ENCODE assay signal across 17 cellular contexts in the genomic region with DNA sequence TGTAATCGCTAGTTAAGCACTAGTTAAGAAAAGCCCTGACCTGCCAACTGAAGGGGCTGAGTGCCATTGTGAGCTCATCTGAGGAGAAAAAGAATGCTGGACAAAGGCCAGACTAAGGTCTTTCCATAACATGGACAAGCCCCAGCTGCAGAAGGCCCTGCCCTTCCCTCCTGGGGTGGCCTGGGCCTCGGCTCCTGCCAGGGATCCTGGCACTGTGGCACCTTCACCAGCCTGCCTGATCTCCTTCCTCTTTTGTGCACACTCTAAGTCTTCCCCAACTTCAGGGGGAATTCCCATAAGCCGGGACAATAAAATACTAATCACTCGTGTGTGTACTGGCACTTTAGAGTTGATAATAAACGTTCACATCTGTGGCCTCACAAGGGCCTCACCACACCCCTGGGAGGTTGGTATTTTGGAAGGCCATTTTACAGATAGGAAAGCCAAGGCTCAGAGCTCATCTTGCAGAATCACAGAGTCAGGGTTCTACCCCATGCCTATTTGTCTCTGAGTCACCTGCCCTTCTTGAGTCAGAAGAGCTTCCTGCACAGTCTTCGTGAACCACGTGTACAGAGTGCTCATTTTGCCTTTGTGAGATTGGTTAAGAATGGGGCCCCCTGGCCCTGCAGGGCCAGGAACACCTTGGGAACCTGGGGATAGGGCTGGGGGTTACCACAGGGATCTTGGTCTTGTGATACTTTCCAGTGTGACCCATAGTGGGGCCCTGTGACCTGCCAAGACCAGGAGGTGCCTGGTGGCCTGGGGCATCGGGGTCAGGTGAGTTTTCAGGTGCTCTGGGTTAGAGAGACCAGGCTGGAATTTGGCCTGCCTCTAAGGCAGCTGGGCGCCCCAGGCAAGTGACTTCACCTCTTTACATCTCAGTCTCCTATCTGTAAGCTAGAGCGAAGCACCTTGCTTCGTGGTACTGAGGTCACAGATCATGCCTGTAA. TPM values are rescaled to one million over a fixed set of nuclear protein-coding genes. Genes with fewer than 3 reads are reported as not detected.
DNase-seq lines count a peak whose midpoint lies in the region; ATAC-seq, FAIRE-seq and TF ChIP-seq lines count a peak whose summit lies in the region.
"Had no signal": no experiment of that assay in that cellular context is flagged by ENCODE, and none has a peak within 500 bp of the region (broad histone marks: within the 10 kb centered on the region; RNA-seq: fewer than 3 reads in every experiment).

No MANE protein-coding gene starts in this region.

- no peak for TF ChIP-seq CTCF in HepG2 (CRISPR knock-in tag; IDR thresholded peaks at IDR 0.05)

- no peaks in the 10 kb centered on the region for H3K27me3 ChIP-seq in naive thymus-derived CD4-positive, alpha-beta T cell (ENCODE audit: control insufficient read depth in 2 of 2, insufficient read depth in 2 of 2, low read length in 2 of 2)
- H3K27me3 ChIP-seq in HepG2 (ENCODE audit: control insufficient read depth in 1 of 2, insufficient read depth in 2 of 2, low read length in 2 of 2), result peaks cover 4 to 46% of the 10 kb centered on the region in 2 experiments; a peak in 4 of 5 replicates
- H3K27me3 ChIP-seq: adrenal gland had no signal

- no peaks in the 10 kb centered on the region for H3K36me3 Mint-ChIP-seq in activated T-helper 17 cell treated with anti-CD3 and anti-CD28 coated beads, Interleukin-2, amount 50 U/mL, for 72 hours (ENCODE audit: low read depth)
- H3K36me3 Mint-ChIP-seq in naive thymus-derived CD4-positive, alpha-beta T cell, result no peaks in the 10 kb centered on the region

- TF ChIP-seq RAD21 in HepG2 (CRISPR knock-in tag; IDR thresholded peaks at IDR 0.05), result no peak

- in situ Hi-C loops in HepG2 (cut with HindIII; ENCODE audit: extremely low pct_ligation_motif_present, low pct_unique_long_range_greater_than_20kb), result no loop called here

- no peak overlapping the region for H3K27ac ChIP-seq in naive thymus-derived CD4-positive, alpha-beta T cell (ENCODE audit: low read depth, low read length)
- no peak overlapping the region for H3K27ac ChIP-seq in HepG2 (ENCODE audit: extremely low read length, insufficient read depth, low read length)
- H3K27ac ChIP-seq: A549, adrenal gland, RWPE1 had no signal

- POLR2A ChIA-PET in naive thymus-derived CD4-positive, alpha-beta T cell (lab: Charles Lee), result interaction anchor here (0.6 kb wide), 1 partner anchor 30 kb away, joined by 5 read pairs; no protein-coding TSS in a partner anchor
- POLR2A ChIA-PET in HepG2 (lab: Yijun Ruan, JAX), result no interaction called here

- H3K4me3 Mint-ChIP-seq in activated T-helper 17 cell treated with anti-CD3 and anti-CD28 coated beads, Interleukin-2, amount 50 U/mL, for 72 hours, result peak overlapping the region; percentile 60
- H3K4me3 Mint-ChIP-seq in naive thymus-derived CD4-positive, alpha-beta T cell, result no peak overlapping the region
- H3K4me3 Mint-ChIP-seq: dendritic cell treated with granulocyte-macrophage colony-stimulating factor and Interleukin-4, amounts not matched to agents 40 ng/mL and 50 ng/mL, for 4 days had no signal

- H3K79me2 ChIP-seq in HepG2 (ENCODE audit: insufficient read depth, low read length), result no peaks in the 10 kb centered on the region

- H3K27me3 Mint-ChIP-seq in activated T-helper 17 cell treated with anti-CD3 and anti-CD28 coated beads, Interleukin-2, amount 50 U/mL, for 72 hours, result no peaks in the 10 kb centered on the region
- H3K27me3 Mint-ChIP-seq in naive thymus-derived CD4-positive, alpha-beta T cell, result no peaks in the 10 kb centered on the region

- H3K4me2 ChIP-seq in HepG2 (ENCODE audit: low read depth, low read length), result no peak overlapping the region
- H3K4me2 ChIP-seq: A549 had no signal

- H3K4me3 ChIP-seq in naive thymus-derived CD4-positive, alpha-beta T cell (ENCODE audit: low read length), result no peak overlapping the region
- H3K4me3 ChIP-seq in HepG2 (replicated peaks in 1 of 3; ENCODE audit: insufficient read depth in 1 of 3, low read depth in 2 of 3, low read length in 3 of 3), result no peak overlapping the region
- H3K4me3 ChIP-seq: A549, adrenal gland had no signal

- DNase-seq in activated CD4-positive, CD25-positive, alpha-beta regulatory T cell (lab: John Stamatoyannopoulos, UW), result no peak
- DNase-seq in naive thymus-derived CD4-positive, alpha-beta T cell, result no peak
- DNase-seq in HepG2 (ENCODE audit: low spot score) (no peak), NOMO-1 (lab: John Stamatoyannopoulos, UW; ENCODE audit: unreplicated experiment in 2 of 2) (no peak)
- DNase-seq: left cardiac atrium; posterior cingulate gyrus; stimulated activated CD4-positive, alpha-beta T cell treated with anti-CD3 and anti-CD28 coated beads, Interleukin-4, amount 100 ng/mL, for 24 hours had no signal

- H3K27ac Mint-ChIP-seq in activated T-helper 17 cell treated with anti-CD3 and anti-CD28 coated beads, Interleukin-2, amount 50 U/mL, for 72 hours, result peak overlapping the region; percentile 58
- peak overlapping the region in 1 of 9 donors; percentile 50 for H3K27ac Mint-ChIP-seq in naive thymus-derived CD4-positive, alpha-beta T cell
- H3K27ac Mint-ChIP-seq: dendritic cell treated with granulocyte-macrophage colony-stimulating factor and Interleukin-4, amounts not matched to agents 40 ng/mL and 50 ng/mL, for 4 days had no signal

- ATAC-seq in activated CD4-positive, CD25-positive, alpha-beta regulatory T cell treated with anti-CD3 and anti-CD28 coated beads, Interleukin-2, amount 50 U/mL, for 24 hours, result peak; percentile 98 to 99
- peak; percentile 41 for ATAC-seq in GM18520 (IDR thresholded peaks at IDR 0.05; ENCODE audit: unreplicated experiment)
- ATAC-seq in activated T-helper 17 cell treated with anti-CD3 and anti-CD28 coated beads, Interleukin-2, amount 50 U/mL, for 72 hours (replicated peaks), result peak; percentile 99
- ATAC-seq in naive thymus-derived CD4-positive, alpha-beta T cell, result peak; percentile 62
- ATAC-seq in HepG2, result no peak
- no peak for ATAC-seq in GM18498 (IDR thresholded peaks at IDR 0.05; ENCODE audit: unreplicated experiment)
- ATAC-seq: A549, left cardiac atrium had no signal

- CTCF ChIA-PET in naive thymus-derived CD4-positive, alpha-beta T cell (lab: Charles Lee), result no interaction called here
- CTCF ChIA-PET in HepG2 (lab: Yijun Ruan, JAX; ENCODE audit: low intra/inter-chr PET ratio, low total read pairs), result no interaction called here

- H3K9me3 ChIP-seq in naive thymus-derived CD4-positive, alpha-beta T cell (ENCODE audit: control insufficient read depth in 2 of 3, low read length in 3 of 3), result no peaks in the 10 kb centered on the region
- no peaks in the 10 kb centered on the region for H3K9me3 ChIP-seq in HepG2 (ENCODE audit: low read length)
- H3K9me3 ChIP-seq: A549, adrenal gland had no signal

- peaks cover 6% of the 10 kb centered on the region for H3K4me1 Mint-ChIP-seq in activated T-helper 17 cell treated with anti-CD3 and anti-CD28 coated beads, Interleukin-2, amount 50 U/mL, for 72 hours
- H3K4me1 Mint-ChIP-seq in naive thymus-derived CD4-positive, alpha-beta T cell, result peaks cover 0 to 14% (median 0%) of the 10 kb centered on the region in 7 donors

- no peaks in the 10 kb centered on the region for H3K4me1 ChIP-seq in naive thymus-derived CD4-positive, alpha-beta T cell (ENCODE audit: control insufficient read depth in 2 of 2, insufficient read depth in 2 of 2, low read length in 2 of 2)
- no peaks in the 10 kb centered on the region for H3K4me1 ChIP-seq in HepG2 (ENCODE audit: insufficient read depth, low read length)
- H3K4me1 ChIP-seq: A549, adrenal gland had no signal

- no peak for FAIRE-seq in HepG2 (lab: Jason Lieb, UNC)
- FAIRE-seq: A549 had no signal

- no TSS peak for BruUV-seq in HepG2 (replicated peaks; lab: Mats Ljungman, UMichigan)

- TF ChIP-seq EP300 in HepG2 (IDR thresholded peaks at IDR 0.05; ENCODE audit: low read depth in 2 of 2, low read length in 2 of 2) (no peak), HepG2 (CRISPR knock-in tag; IDR thresholded peaks at IDR 0.05; ENCODE audit: borderline replicate concordance) (no peak)

- TF ChIP-seq POLR2A in HepG2 (IDR thresholded peaks at IDR 0.05; ENCODE audit: insufficient read depth in 1 of 2, low read depth in 2 of 2, low read length in 2 of 2), result no peak

- no peaks in the 10 kb centered on the region for H4K20me1 ChIP-seq in HepG2 (ENCODE audit: insufficient read depth, low read length)

- H3K9ac ChIP-seq in HepG2 (ENCODE audit: insufficient read depth, low read depth, low read length), result no peak overlapping the region

- no peaks in the 10 kb centered on the region for H3K36me3 ChIP-seq in naive thymus-derived CD4-positive, alpha-beta T cell (ENCODE audit: control insufficient read depth in 2 of 3, insufficient read depth in 3 of 3, low read length in 3 of 3)
- H3K36me3 ChIP-seq in HepG2 (replicated peaks in 1 of 2; ENCODE audit: control insufficient read depth in 1 of 2, insufficient read depth in 2 of 2, low read length in 2 of 2), result no peaks in the 10 kb centered on the region
- H3K36me3 ChIP-seq: adrenal gland had no signal

- no peak overlapping the region for H2AFZ ChIP-seq in HepG2 (ENCODE audit: low read length)

- WGBS in HepG2 (ENCODE audit: low lambda C conversion rate), result 6% methylated on average over 10 of the region's 11 CpGs

- no peaks in the 10 kb centered on the region for H3K9me3 Mint-ChIP-seq in activated T-helper 17 cell treated with anti-CD3 and anti-CD28 coated beads, Interleukin-2, amount 50 U/mL, for 72 hours
- H3K9me3 Mint-ChIP-seq in naive thymus-derived CD4-positive, alpha-beta T cell, result peaks cover 0 to 1% (median 0%) of the 10 kb centered on the region in 11 donors
- H3K9me3 Mint-ChIP-seq: dendritic cell treated with granulocyte-macrophage colony-stimulating factor and Interleukin-4, amounts not matched to agents 40 ng/mL and 50 ng/mL, for 4 days had no signal

- intact Hi-C loops in naive thymus-derived CD4-positive, alpha-beta T cell (cut with micrococcal nuclease), result no loop called here
- intact Hi-C loops in HepG2 (cut with micrococcal nuclease; ENCODE audit: unreplicated experiment), result no loop called here

RNA-seq across cellular contexts. Expression of gene TMPRSS13, which starts 9.6 kb away (rescaled TPM):
- 1 to 10 TPM in 1 of 2 donors, under 1 TPM in 1; 0.61 to 2.1 TPM for total RNA-seq in activated T-helper 17 cell treated with anti-CD3 and anti-CD28 coated beads, Interleukin-2, amount 50 U/mL, for 72 hours
- total RNA-seq in naive thymus-derived CD4-positive, alpha-beta T cell, result 1 to 10 TPM; 2.4 to 4.1 (median 3.1) TPM
- polyA plus RNA-seq in naive thymus-derived CD4-positive, alpha-beta T cell, result under 1 TPM; 0.47 to 0.66 TPM
- total RNA-seq in HepG2 (2016; rRNA removed; fragmentation: Illumina TruSeq; extraction: Trizol), result not detected in 2 replicates
- not detected in 2 replicates for total RNA-seq in HepG2 (2016; cell fraction: cytosol; rRNA removed; fragmentation: Illumina TruSeq; extraction: Trizol; ENCODE audit: low read depth)
- total RNA-seq in HepG2 (2016; cell fraction: insoluble cytoplasmic fraction; rRNA removed; fragmentation: Illumina TruSeq; extraction: Trizol), result not detected in 2 replicates
- total RNA-seq in HepG2 (2016; cell fraction: membrane; rRNA removed; fragmentation: Illumina TruSeq; extraction: Trizol), result not detected in 2 replicates
- total RNA-seq in HepG2 (2016; cell fraction: nucleus; rRNA removed; fragmentation: Illumina TruSeq; extraction: Trizol), result not detected in 2 replicates
- not detected in 2 replicates for polyA plus RNA-seq in HepG2 (2011; rRNA removed)
- polyA plus RNA-seq in HepG2 (2011; cell fraction: cytosol; rRNA removed), result not detected in 2 replicates
- polyA plus RNA-seq in HepG2 (2011; cell fraction: nucleus; rRNA removed), result not detected in 2 replicates
- not detected in 2 replicates for polyA plus RNA-seq in HepG2 (2012)
- polyA plus RNA-seq in HepG2 (2016; cell fraction: cytosol; fragmentation: Illumina TruSeq; extraction: Trizol; ENCODE audit: low read depth), result not detected in 2 replicates
- not detected in 2 replicates for polyA plus RNA-seq in HepG2 (2016; cell fraction: insoluble cytoplasmic fraction; fragmentation: Illumina TruSeq; extraction: Trizol; ENCODE audit: low read depth)
- polyA plus RNA-seq in HepG2 (2016; cell fraction: membrane; fragmentation: Illumina TruSeq; extraction: Trizol; ENCODE audit: low read depth), result not detected in 2 replicates
- polyA plus RNA-seq in HepG2 (2016; cell fraction: nucleus; fragmentation: Illumina TruSeq; extraction: Trizol; ENCODE audit: insufficient read depth, low read depth), result not detected in 2 replicates
- polyA minus RNA-seq in HepG2 (2011; rRNA and poly(A)+ RNA removed; ENCODE audit: low replicate concordance), result not detected in 2 replicates
- not detected in 2 replicates for polyA minus RNA-seq in HepG2 (2011; cell fraction: cytosol; rRNA and poly(A)+ RNA removed)
- polyA minus RNA-seq in HepG2 (2011; cell fraction: nucleus; rRNA and poly(A)+ RNA removed), result not detected in 2 replicates
- total RNA-seq: fibroblast of villous mesenchyme, M059J had no signal
- polyA plus RNA-seq: A549 had no signal

RNA-seq across cellular contexts. Expression of gene FXYD6, which starts 43.1 kb away (rescaled TPM):
- under 1 TPM in 1 of 2 donors, not detected in 1; 0.19 TPM for total RNA-seq in activated T-helper 17 cell treated with anti-CD3 and anti-CD28 coated beads, Interleukin-2, amount 50 U/mL, for 72 hours
- total RNA-seq in naive thymus-derived CD4-positive, alpha-beta T cell, result 1 to 10 TPM in 1 of 5 experiments, under 1 TPM in 2, not detected in 2; 0.10 to 5.4 (median 0.98) TPM
- not detected for polyA plus RNA-seq in naive thymus-derived CD4-positive, alpha-beta T cell
- not detected in 2 replicates for total RNA-seq in HepG2 (2016; rRNA removed; fragmentation: Illumina TruSeq; extraction: Trizol)
- not detected in 2 replicates for total RNA-seq in HepG2 (2016; cell fraction: cytosol; rRNA removed; fragmentation: Illumina TruSeq; extraction: Trizol; ENCODE audit: low read depth)
- not detected in 2 replicates for total RNA-seq in HepG2 (2016; cell fraction: insoluble cytoplasmic fraction; rRNA removed; fragmentation: Illumina TruSeq; extraction: Trizol)
- not detected in 2 replicates for total RNA-seq in HepG2 (2016; cell fraction: membrane; rRNA removed; fragmentation: Illumina TruSeq; extraction: Trizol)
- total RNA-seq in HepG2 (2016; cell fraction: nucleus; rRNA removed; fragmentation: Illumina TruSeq; extraction: Trizol), result not detected in 2 replicates
- polyA plus RNA-seq in HepG2 (2011; rRNA removed), result not detected in 2 replicates
- not detected in 2 replicates for polyA plus RNA-seq in HepG2 (2011; cell fraction: cytosol; rRNA removed)
- not detected in 2 replicates for polyA plus RNA-seq in HepG2 (2011; cell fraction: nucleus; rRNA removed)
- not detected in 2 replicates for polyA plus RNA-seq in HepG2 (2012)
- polyA plus RNA-seq in HepG2 (2016; cell fraction: cytosol; fragmentation: Illumina TruSeq; extraction: Trizol; ENCODE audit: low read depth), result not detected in 2 replicates
- polyA plus RNA-seq in HepG2 (2016; cell fraction: insoluble cytoplasmic fraction; fragmentation: Illumina TruSeq; extraction: Trizol; ENCODE audit: low read depth), result not detected in 2 replicates
- polyA plus RNA-seq in HepG2 (2016; cell fraction: membrane; fragmentation: Illumina TruSeq; extraction: Trizol; ENCODE audit: low read depth), result not detected in 2 replicates
- polyA plus RNA-seq in HepG2 (2016; cell fraction: nucleus; fragmentation: Illumina TruSeq; extraction: Trizol; ENCODE audit: insufficient read depth, low read depth), result not detected in 2 replicates
- polyA minus RNA-seq in HepG2 (2011; rRNA and poly(A)+ RNA removed; ENCODE audit: low replicate concordance), result not detected in 2 replicates
- polyA minus RNA-seq in HepG2 (2011; cell fraction: cytosol; rRNA and poly(A)+ RNA removed), result not detected in 2 replicates
- not detected in 2 replicates for polyA minus RNA-seq in HepG2 (2011; cell fraction: nucleus; rRNA and poly(A)+ RNA removed)
- total RNA-seq: fibroblast of villous mesenchyme had no signal

Comparison
In these comparisons a context has a peak if more than half of its experiments do, and no peak if none do; other contexts are left out.
1. ATAC-seq: peak in activated CD4-positive, CD25-positive, alpha-beta regulatory T cell treated with anti-CD3 and anti-CD28 coated beads, Interleukin-2, amount 50 U/mL, for 24 hours (2 of 2), GM18520 (single experiment), activated T-helper 17 cell treated with anti-CD3 and anti-CD28 coated beads, Interleukin-2, amount 50 U/mL, for 72 hours (single experiment) and naive thymus-derived CD4-positive, alpha-beta T cell (single experiment); none in HepG2 (single experiment) and GM18498 (single experiment).